In genomic region chr3:170357920-170358854, GRCh38 we compare ENCODE assay signal across 8 cellular contexts. TPM values are rescaled to one million over a fixed set of nuclear protein-coding genes. Genes with fewer than 3 reads are reported as not detected.
DNase-seq lines count a peak whose midpoint lies in the region; ATAC-seq and TF ChIP-seq lines count a peak whose summit lies in the region.

No MANE protein-coding gene starts in this region.

- H3K4me3 ChIP-seq in GM08714 (ENCODE audit: low read length), result peak overlapping the region; percentile 97
- H3K4me3 ChIP-seq in choroid plexus epithelial cell (ENCODE audit: low read depth, low read length), result peak overlapping the region; percentile 85

- peaks cover 40% of the 10 kb centered on the region for H3K4me1 Mint-ChIP-seq in activated CD4-positive, alpha-beta T cell treated with anti-CD3 and anti-CD28 coated beads for 36 hours

- TF ChIP-seq CTCF in choroid plexus epithelial cell (conservative IDR thresholded peaks at IDR 0.05; ENCODE audit: low read depth, low read length), result peak; percentile 50

- peak overlapping the region; percentile 96 for H3K27ac Mint-ChIP-seq in activated CD4-positive, alpha-beta T cell treated with anti-CD3 and anti-CD28 coated beads for 36 hours

- DNase-seq in HEK293T (ENCODE audit: extremely low spot score) (peak; percentile 39), NCI-H1694 treated with DMSO at 0.1 percent for 48 hours (lab: John Stamatoyannopoulos, UW) (peak; percentile 20), choroid plexus epithelial cell (ENCODE audit: low read depth) (peak; percentile 75), left lobe of liver (ENCODE audit: low spot score) (peak; percentile 87), KG1 (lab: John Stamatoyannopoulos, UW) (no peak)
- DNase-seq in activated CD4-positive, alpha-beta T cell treated with anti-CD3 and anti-CD28 coated beads for 36 hours, result peak; percentile 83
- DNase-seq in stimulated activated CD4-positive, alpha-beta T cell treated with anti-CD3 and anti-CD28 coated beads, Interleukin-2, amount 100 ng/mL, for 4 hours (ENCODE audit: low read depth), result peak; percentile 77

- intact Hi-C loops in activated CD4-positive, alpha-beta T cell treated with anti-CD3 and anti-CD28 coated beads for 36 hours (cut with DNase I, micrococcal nuclease), result loop anchor here (1.0 to 10.0 kb wide), 17 partner anchors 100 to 1747 kb away; partner anchors contain the start of genes MYNN (in 2 of the 2), PHC3 (in 2 of the 2), PRKCI (in 2 of the 2) and EIF5A2 (in 1 of the 2)

- H3K9me3 Mint-ChIP-seq in activated CD4-positive, alpha-beta T cell treated with anti-CD3 and anti-CD28 coated beads for 36 hours (ENCODE audit: low read depth), result peaks cover 4% of the 10 kb centered on the region

- POLR2A ChIA-PET in HEK293T (lab: Yijun Ruan, JAX), result interaction anchor here (0.6 to 1.3 kb wide), 2 partner anchors 78 to 453 kb away, joined by 3 read pairs; no protein-coding TSS in a partner anchor
- POLR2A ChIA-PET in activated CD4-positive, alpha-beta T cell treated with anti-CD3 and anti-CD28 coated beads for 36 hours (lab: Charles Lee), result interaction anchor here (0.9 to 1.7 kb wide), 2 partner anchors 136 to 392 kb away, joined by 5 to 10 read pairs; partner anchors contain the start of gene PRKCI

- peak overlapping the region; percentile 78 for H3K4me3 Mint-ChIP-seq in activated CD4-positive, alpha-beta T cell treated with anti-CD3 and anti-CD28 coated beads for 36 hours

- CTCF ChIA-PET in HEK293T (lab: Yijun Ruan, JAX), result no interaction called here
- CTCF ChIA-PET in activated CD4-positive, alpha-beta T cell treated with anti-CD3 and anti-CD28 coated beads for 36 hours (lab: Charles Lee), result interaction anchor here (0.6 to 0.8 kb wide), 3 partner anchors 137 to 1536 kb away, joined by 3 read pairs; no protein-coding TSS in a partner anchor

- peak; percentile 20 for ATAC-seq in activated CD4-positive, alpha-beta T cell treated with anti-CD3 and anti-CD28 coated beads for 36 hours
- ATAC-seq in left lobe of liver, result peak; percentile 57

- H3K36me3 Mint-ChIP-seq in activated CD4-positive, alpha-beta T cell treated with anti-CD3 and anti-CD28 coated beads for 36 hours (ENCODE audit: low read depth), result peaks cover 37% of the 10 kb centered on the region

- H3K27me3 Mint-ChIP-seq in activated CD4-positive, alpha-beta T cell treated with anti-CD3 and anti-CD28 coated beads for 36 hours, result no peaks in the 10 kb centered on the region

TF ChIP-seq in HEK293T, 16 proteins besides CTCF, POLR2A, EP300 and RAD21:
- TF ChIP-seq FOXM1 (IDR thresholded peaks at IDR 0.05; ENCODE audit: borderline replicate concordance) (0 out of 2 replicates have a peak, but pooled peaks have one; percentile 4), ELF4 (IDR thresholded peaks at IDR 0.05) (no peak), FOXK2 (IDR thresholded peaks at IDR 0.05) (no peak)
TF ChIP-seq in HEK293T: peak in this region for 1.

RNA-seq across cellular contexts. Expression of gene SKIL, which starts 0.7 kb away (rescaled TPM):
- total RNA-seq in activated CD4-positive, alpha-beta T cell treated with anti-CD3 and anti-CD28 coated beads for 36 hours, result 10 to 100 TPM; 15.6 to 20.3 TPM
- total RNA-seq in left lobe of liver, result 22.4 TPM
